Comparison of ENCODE assay signal across 2 cellular contexts in genomic region chr1:12603224-12603623, GRCh38.
A peak's percentile ranks its signal among the peaks of the same experiment; 100 is the strongest.
TF ChIP-seq lines count a peak whose summit lies in the region.

No MANE protein-coding gene starts in this region.

TF ChIP-seq in HepG2, 621 proteins besides CTCF, POLR2A, EP300 and RAD21:
- TF ChIP-seq ZC3H13 (CRISPR knock-in tag; IDR thresholded peaks at IDR 0.05) (peak; percentile 24; the same call in 1 of the 2 replicates), ZNF24 (IDR thresholded peaks at IDR 0.05) (no peak), ZFP91 (CRISPR knock-in tag; IDR thresholded peaks at IDR 0.05; ENCODE audit: borderline replicate concordance) (0 out of 2 replicates have a peak, but pooled peaks have one; percentile 4)

TF ChIP-seq in WTC11, 78 proteins besides CTCF, POLR2A, EP300 and RAD21:
- TF ChIP-seq CBFB (CRISPR knock-in tag; IDR thresholded peaks at IDR 0.05; ENCODE audit: low read depth) (no peak), ATF1 (CRISPR knock-in tag; IDR thresholded peaks at IDR 0.05) (no peak), EMX1 (CRISPR knock-in tag; IDR thresholded peaks at IDR 0.05) (no peak), NFYB (CRISPR knock-in tag; conservative IDR thresholded peaks at IDR 0.05; ENCODE audit: low read depth) (no peak), E2F4 (CRISPR knock-in tag; IDR thresholded peaks at IDR 0.05; ENCODE audit: borderline replicate concordance, low read depth) (no peak), E2F1 (CRISPR knock-in tag; IDR thresholded peaks at IDR 0.05) (no peak)
- TF ChIP-seq, protein P1, sequence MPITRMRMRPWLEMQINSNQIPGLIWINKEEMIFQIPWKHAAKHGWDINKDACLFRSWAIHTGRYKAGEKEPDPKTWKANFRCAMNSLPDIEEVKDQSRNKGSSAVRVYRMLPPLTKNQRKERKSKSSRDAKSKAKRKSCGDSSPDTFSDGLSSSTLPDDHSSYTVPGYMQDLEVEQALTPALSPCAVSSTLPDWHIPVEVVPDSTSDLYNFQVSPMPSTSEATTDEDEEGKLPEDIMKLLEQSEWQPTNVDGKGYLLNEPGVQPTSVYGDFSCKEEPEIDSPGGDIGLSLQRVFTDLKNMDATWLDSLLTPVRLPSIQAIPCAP (CRISPR knock-in tag; IDR thresholded peaks at IDR 0.05) = no peak
- TF ChIP-seq, protein P2, sequence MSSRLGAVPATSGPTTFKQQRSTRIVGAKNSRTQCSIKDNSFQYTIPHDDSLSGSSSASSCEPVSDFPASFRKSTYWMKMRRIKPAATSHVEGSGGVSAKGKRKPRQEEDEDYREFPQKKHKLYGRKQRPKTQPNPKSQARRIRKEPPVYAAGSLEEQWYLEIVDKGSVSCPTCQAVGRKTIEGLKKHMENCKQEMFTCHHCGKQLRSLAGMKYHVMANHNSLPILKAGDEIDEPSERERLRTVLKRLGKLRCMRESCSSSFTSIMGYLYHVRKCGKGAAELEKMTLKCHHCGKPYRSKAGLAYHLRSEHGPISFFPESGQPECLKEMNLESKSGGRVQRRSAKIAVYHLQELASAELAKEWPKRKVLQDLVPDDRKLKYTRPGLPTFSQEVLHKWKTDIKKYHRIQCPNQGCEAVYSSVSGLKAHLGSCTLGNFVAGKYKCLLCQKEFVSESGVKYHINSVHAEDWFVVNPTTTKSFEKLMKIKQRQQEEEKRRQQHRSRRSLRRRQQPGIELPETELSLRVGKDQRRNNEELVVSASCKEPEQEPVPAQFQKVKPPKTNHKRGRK (CRISPR knock-in tag; IDR thresholded peaks at IDR 0.05; ENCODE audit: borderline replicate concordance) = no peak
